In genomic region chr13:77323858-77324257, GRCh38 we compare ENCODE assay signal across 9 cellular contexts. TPM values are rescaled to one million over a fixed set of nuclear protein-coding genes. Genes with fewer than 3 reads are reported as not detected.
DNase-seq lines count a peak whose midpoint lies in the region; ATAC-seq and TF ChIP-seq lines count a peak whose summit lies in the region.
"Had no signal": no experiment of that assay in that cellular context is flagged by ENCODE, and none has a peak within 500 bp of the region (broad histone marks: within the 10 kb centered on the region; RNA-seq: fewer than 3 reads in every experiment).

No MANE protein-coding gene starts in this region.

- POLR2A ChIA-PET in PC-3 (lab: Charles Lee; ENCODE audit: unreplicated experiment), result no interaction called here

- H3K9me3 ChIP-seq in PC-3 (ENCODE audit: low read length), result no peaks in the 10 kb centered on the region

- H3F3A ChIP-seq in PC-3 (ENCODE audit: low read length, unreplicated experiment), result no peaks in the 10 kb centered on the region

- ATAC-seq in PC-3 (no peak), HG02623 (IDR thresholded peaks at IDR 0.05; ENCODE audit: unreplicated experiment) (no peak)
- ATAC-seq in central memory CD8-positive, alpha-beta T cell (replicated peaks; ENCODE audit: extremely low read depth, poor library complexity, severe bottlenecking), result no peak

- peak overlapping the region; percentile 63 for H3K27ac Mint-ChIP-seq in activated naive CD4-positive, alpha-beta T cell treated with anti-CD3 and anti-CD28 coated beads, Interleukin-2, amount 50 U/mL, for 24 hours
- H3K27ac Mint-ChIP-seq in central memory CD8-positive, alpha-beta T cell (ENCODE audit: low read depth), result peak overlapping the region; percentile 38

- H2AFZ ChIP-seq in PC-3 (ENCODE audit: low read length), result no peak overlapping the region

- no TSS peak for BruUV-seq in PC-3 (replicated peaks; lab: Mats Ljungman, UMichigan)

- no peaks in the 10 kb centered on the region for H3K36me3 ChIP-seq in PC-3 (ENCODE audit: low read depth, low read length)

- DNase-seq in activated naive CD4-positive, alpha-beta T cell treated with anti-CD3 and anti-CD28 coated beads, Interleukin-2, amount 50 U/mL, for 16 hours, result no peak
- DNase-seq in PC-3 (no peak), substantia nigra (lab: John Stamatoyannopoulos, UW) (no peak), posterior cingulate gyrus (no peak)
- no peak for DNase-seq in central memory CD8-positive, alpha-beta T cell (ENCODE audit: low spot score in 2 of 2)
- no peak for DNase-seq in stimulated activated CD4-positive, alpha-beta T cell treated with anti-CD3 and anti-CD28 coated beads, Interleukin-1b, Interleukin-23, amount 100 ng/mL, for 48 hours
- DNase-seq: activated CD4-positive, alpha-beta T cell treated with anti-CD3 and anti-CD28 coated beads for 48 hours had no signal

- no peaks in the 10 kb centered on the region for H3K27me3 Mint-ChIP-seq in activated naive CD4-positive, alpha-beta T cell treated with anti-CD3 and anti-CD28 coated beads, Interleukin-2, amount 50 U/mL, for 24 hours
- H3K27me3 Mint-ChIP-seq in central memory CD8-positive, alpha-beta T cell, result no peaks in the 10 kb centered on the region

- H3K4me1 Mint-ChIP-seq in activated naive CD4-positive, alpha-beta T cell treated with anti-CD3 and anti-CD28 coated beads, Interleukin-2, amount 50 U/mL, for 24 hours, result peaks cover 84% of the 10 kb centered on the region
- H3K4me1 Mint-ChIP-seq in central memory CD8-positive, alpha-beta T cell, result peaks cover 74% of the 10 kb centered on the region

- TF ChIP-seq CTCF in PC-3 (conservative IDR thresholded peaks at IDR 0.05; ENCODE audit: low read depth, low read length), result no peak

- H3K4me3 ChIP-seq in PC-3 (ENCODE audit: low read length), result peak overlapping the region; percentile 77; the same call in 1 of the 2 replicates

- H3K9ac ChIP-seq in PC-3 (ENCODE audit: low read length), result no peak overlapping the region

- no peak overlapping the region for H3K27ac ChIP-seq in PC-3 (ENCODE audit: low read length)
- H3K27ac ChIP-seq in substantia nigra (ENCODE audit: low read depth, low read length, poor library complexity, severe bottlenecking), result no peak overlapping the region

- peak overlapping the region; percentile 97 for H3K4me3 Mint-ChIP-seq in activated naive CD4-positive, alpha-beta T cell treated with anti-CD3 and anti-CD28 coated beads, Interleukin-2, amount 50 U/mL, for 24 hours
- peak overlapping the region; percentile 96 for H3K4me3 Mint-ChIP-seq in central memory CD8-positive, alpha-beta T cell

- intact Hi-C loops in PC-3 (cut with micrococcal nuclease), result no loop called here
- intact Hi-C loops in posterior cingulate gyrus (cut with DNase I), result no loop called here

- H3K27me3 ChIP-seq in PC-3 (ENCODE audit: low read length), result no peaks in the 10 kb centered on the region

- H3K4me2 ChIP-seq in PC-3 (ENCODE audit: low read length), result peak overlapping the region; percentile 94

- CTCF ChIA-PET in PC-3 (lab: Charles Lee), result no interaction called here

- peaks cover 7% of the 10 kb centered on the region for H3K36me3 Mint-ChIP-seq in activated naive CD4-positive, alpha-beta T cell treated with anti-CD3 and anti-CD28 coated beads, Interleukin-2, amount 50 U/mL, for 24 hours
- H3K36me3 Mint-ChIP-seq in central memory CD8-positive, alpha-beta T cell (ENCODE audit: insufficient read depth), result peaks cover 17% of the 10 kb centered on the region

- H3K9me3 Mint-ChIP-seq in activated naive CD4-positive, alpha-beta T cell treated with anti-CD3 and anti-CD28 coated beads, Interleukin-2, amount 50 U/mL, for 24 hours, result no peaks in the 10 kb centered on the region
- no peaks in the 10 kb centered on the region for H3K9me3 Mint-ChIP-seq in central memory CD8-positive, alpha-beta T cell

- H3K9me2 ChIP-seq in PC-3 (replicated peaks; ENCODE audit: low read length), result no peaks in the 10 kb centered on the region

- H3K4me1 ChIP-seq in PC-3 (ENCODE audit: insufficient read depth, low read length), result peaks cover 18% of the 10 kb centered on the region

- H4K20me1 ChIP-seq in PC-3 (ENCODE audit: low read length), result peaks cover 34% of the 10 kb centered on the region

- H3K79me2 ChIP-seq in PC-3 (ENCODE audit: low read length), result peaks cover 80% of the 10 kb centered on the region

RNA-seq across cellular contexts. Expression of gene MYCBP2, which starts 3.0 kb away (rescaled TPM):
- total RNA-seq in PC-3 (2014; rRNA removed), result 53.3 and 85.2 TPM in 2 replicates
